In genomic region chr6:156434795-156435190, GRCh38 we compare ENCODE assay signal across 16 cellular contexts.
DNase-seq lines count a peak whose midpoint lies in the region; ATAC-seq and TF ChIP-seq lines count a peak whose summit lies in the region.
"Had no signal": no experiment of that assay in that cellular context is flagged by ENCODE, and none has a peak within 500 bp of the region (broad histone marks: within the 10 kb centered on the region; RNA-seq: fewer than 3 reads in every experiment).

No MANE protein-coding gene starts in this region.

- intact Hi-C loops in transverse colon (cut with DNase I; ENCODE audit: low total_unique reads): no loop called here

- DNase-seq in NCI-H2107 treated with DMSO at 0.1 percent for 48 hours (lab: John Stamatoyannopoulos, UW; ENCODE audit: unreplicated experiment): peak; percentile 46
- DNase-seq in NCI-H2107 (lab: John Stamatoyannopoulos, UW): no peak
- DNase-seq in NCI-H69 (lab: John Stamatoyannopoulos, UW): peak; percentile 62
- no peak for DNase-seq in transverse colon
- DNase-seq in DMS 273 (lab: John Stamatoyannopoulos, UW; ENCODE audit: unreplicated experiment): no peak
- DNase-seq: ACHN; C1 segment of cervical spinal cord; CD4-positive, alpha-beta T cell; DMS153; GF-D8; GM23248; IMR-90 had no signal

- TF ChIP-seq CTCF in transverse colon (IDR thresholded peaks at IDR 0.05): no peak

- WGBS in transverse colon (ENCODE audit: low coverage in 1 of 2), 2 donors: 38 to 40% methylated on average over 2 of the region's 2 CpGs

- in situ Hi-C loops in transverse colon (cut with MboI; ENCODE audit: low pct_ligation_motif_present in 1 of 4, low pct_unique_long_range_greater_than_20kb in 1 of 4, low sequenced_read_pairs in 3 of 4): no loop called here

- H3K4me1 ChIP-seq in transverse colon: peaks cover 8 to 40% (median 26%) of the 10 kb centered on the region in 4 donors

- TF ChIP-seq EP300 in transverse colon (IDR thresholded peaks at IDR 0.05; ENCODE audit: low read depth): no peak

- peak overlapping the region; percentile 45 to 69 (median 60) for H3K27ac ChIP-seq in transverse colon
- H3K27ac ChIP-seq: GM23248 had no signal

- TF ChIP-seq POLR2A in transverse colon (IDR thresholded peaks at IDR 0.05): no peak

- ATAC-seq in esophagus mucosa (peak; percentile 36), GM18870 (IDR thresholded peaks at IDR 0.05; ENCODE audit: unreplicated experiment) (no peak), GM21576 (IDR thresholded peaks at IDR 0.05; ENCODE audit: unreplicated experiment) (no peak)
- ATAC-seq: HCT116 had no signal

- H3K27me3 ChIP-seq in transverse colon: no peaks in the 10 kb centered on the region

- no peaks in the 10 kb centered on the region for H3K36me3 ChIP-seq in transverse colon

- no peaks in the 10 kb centered on the region for H3K9me3 ChIP-seq in transverse colon

- H3K4me3 ChIP-seq in transverse colon: no peak overlapping the region
- H3K4me3 ChIP-seq: GM23248 had no signal

Comparison
In these comparisons a context has a peak if more than half of its experiments do, and no peak if none do; other contexts are left out.
1. DNase-seq: peak in NCI-H2107 treated with DMSO at 0.1 percent for 48 hours (single experiment) and NCI-H69 (single experiment); none in NCI-H2107 (single experiment), transverse colon (single experiment) and DMS 273 (single experiment).